11 cellular contexts compared by ENCODE assay signal in genomic region chr1:203380395-203381150, GRCh38. TPM values are rescaled to one million over a fixed set of nuclear protein-coding genes. Genes with fewer than 3 reads are reported as not detected.
DNase-seq lines count a peak whose midpoint lies in the region; ATAC-seq, FAIRE-seq and TF ChIP-seq lines count a peak whose summit lies in the region.
"Had no signal": no experiment of that assay in that cellular context is flagged by ENCODE, and none has a peak within 500 bp of the region (broad histone marks: within the 10 kb centered on the region; RNA-seq: fewer than 3 reads in every experiment).

No MANE protein-coding gene starts in this region.

- in situ Hi-C loops in GM12878 (cut with MboI): no loop called here
- in situ Hi-C loops in HAP-1 (cut with MboI; ENCODE audit: low sequenced_read_pairs): no loop called here

- 36% methylated on average over 3 of the region's 4 CpGs for WGBS in GM12878 (ENCODE audit: insufficient coverage, insufficient replicate concordance, low lambda C conversion rate, missing lambda C conversion rate)
- WGBS in spleen, 5 donors: 57 to 76% (median 65%) methylated on average over 4 of the region's 4 CpGs

- TF ChIP-seq CTCF in GM12878 (IDR thresholded peaks at IDR 0.05 in 2 of 3, conservative IDR thresholded peaks at IDR 0.05 in 1 of 3; ENCODE audit: control insufficient read depth in 2 of 3, extremely low read depth in 1 of 3, insufficient read depth in 1 of 3, low read depth in 3 of 3, low read length in 3 of 3) (no peak), spleen (IDR thresholded peaks at IDR 0.05 in 8 of 11, conservative IDR thresholded peaks at IDR 0.05 in 3 of 11) (no peak)

- no peak for TF ChIP-seq EP300 in GM12878 (IDR thresholded peaks at IDR 0.05; ENCODE audit: borderline replicate concordance in 1 of 2, control insufficient read depth in 1 of 2, low read depth in 2 of 2, low read length in 2 of 2)

- RAD21 ChIA-PET in GM12878 (lab: Charles Lee; ENCODE audit: unreplicated experiment): interaction anchor here (0.7 to 4.3 kb wide), 25 partner anchors 14 to 207 kb away, joined by 3 to 39 read pairs (median 5); no protein-coding TSS in a partner anchor

- H3K27me3 Mint-ChIP-seq in stimulated activated naive CD8-positive, alpha-beta T cell treated with anti-CD3 and anti-CD28 coated beads, Interleukin-15, amount 100 ng/mL, for 72 hours: peaks cover 27% of the 10 kb centered on the region

- peak overlapping the region; percentile 36 for H2AFZ ChIP-seq in GM12878 (ENCODE audit: control insufficient read depth, low read depth, low read length)

- H3K4me3 ChIP-seq in GM12878 (peak overlapping the region; percentile 50), spleen (peak overlapping the region in 1 of 8 donors; percentile 25), HAP-1 (no peak overlapping the region)
- H3K4me3 ChIP-seq: body of pancreas had no signal

- no peaks in the 10 kb centered on the region for H3K79me2 ChIP-seq in GM12878 (ENCODE audit: control insufficient read depth, insufficient read depth, low read length)

- no peaks in the 10 kb centered on the region for H3K36me3 ChIP-seq in GM12878 (ENCODE audit: control insufficient read depth in 2 of 2, insufficient read depth in 2 of 2, low read length in 1 of 2)
- no peaks in the 10 kb centered on the region for H3K36me3 ChIP-seq in spleen
- H3K36me3 ChIP-seq in HAP-1 (replicated peaks): no peaks in the 10 kb centered on the region

- DNase-seq in GM12878 (ENCODE audit: low read depth, low spot score) (peak; percentile 43), spleen (no peak), GM03348 (ENCODE audit: low spot score) (no peak), HAP-1 (ENCODE audit: low spot score in 2 of 2) (no peak)
- DNase-seq in stimulated activated naive CD8-positive, alpha-beta T cell treated with anti-CD3 and anti-CD28 coated beads, Interleukin-15, amount 100 ng/mL, for 72 hours: no peak
- DNase-seq: body of pancreas; CD4-positive, CD25-positive, alpha-beta regulatory T cell had no signal

- POLR2A ChIA-PET in GM12878 (lab: Charles Lee): interaction anchor here (0.6 to 2.2 kb wide), 17 partner anchors 13 to 94 kb away, joined by 3 to 26 read pairs (median 4); no protein-coding TSS in a partner anchor

- no peak for TF ChIP-seq RAD21 in GM12878 (IDR thresholded peaks at IDR 0.05; ENCODE audit: insufficient read depth, low read depth, low read length)

- H3K4me1 Mint-ChIP-seq in stimulated activated naive CD8-positive, alpha-beta T cell treated with anti-CD3 and anti-CD28 coated beads, Interleukin-15, amount 100 ng/mL, for 72 hours: peaks cover 11% of the 10 kb centered on the region
- H3K4me1 Mint-ChIP-seq: CD4-positive, CD25-positive, alpha-beta regulatory T cell had no signal

- H3K4me3 Mint-ChIP-seq in stimulated activated naive CD8-positive, alpha-beta T cell treated with anti-CD3 and anti-CD28 coated beads, Interleukin-15, amount 100 ng/mL, for 72 hours: no peak overlapping the region
- H3K4me3 Mint-ChIP-seq: CD4-positive, CD25-positive, alpha-beta regulatory T cell had no signal

- FAIRE-seq in GM12878 (lab: Jason Lieb, UNC): no peak

- peak; percentile 28 for ATAC-seq in GM18858 (IDR thresholded peaks at IDR 0.05; ENCODE audit: unreplicated experiment)
- peak; percentile 38 for ATAC-seq in HG02763 (IDR thresholded peaks at IDR 0.05; ENCODE audit: unreplicated experiment)
- ATAC-seq in GM12878: peak; percentile 86
- ATAC-seq in stimulated activated naive CD8-positive, alpha-beta T cell treated with anti-CD3 and anti-CD28 coated beads, Interleukin-15, amount 100 ng/mL, for 72 hours: no peak
- ATAC-seq in HG02571 (IDR thresholded peaks at IDR 0.05; ENCODE audit: unreplicated experiment): no peak
- ATAC-seq: body of pancreas had no signal

- H3K4me1 ChIP-seq in GM12878 (ENCODE audit: control insufficient read depth, insufficient read depth, low read length) (peaks cover 25% of the 10 kb centered on the region), spleen (peaks cover 17 to 40% (median 30%) of the 10 kb centered on the region in 6 donors), HAP-1 (no peaks in the 10 kb centered on the region)
- H3K4me1 ChIP-seq: body of pancreas had no signal

- BruUV-seq in GM12878 (replicated peaks; lab: Mats Ljungman, UMichigan): no TSS peak

- H3K9ac ChIP-seq in GM12878 (ENCODE audit: control insufficient read depth, insufficient read depth, low read length): peak overlapping the region; percentile 40
- H3K9ac ChIP-seq: KMS-11 had no signal

- H3K9me3 ChIP-seq in GM12878 (replicated peaks; ENCODE audit: control insufficient read depth, insufficient read depth, low read length) (no peaks in the 10 kb centered on the region; the same call in 1 of the 3 replicates), spleen (no peaks in the 10 kb centered on the region), HAP-1 (no peaks in the 10 kb centered on the region; the same call in 1 of the 2 replicates)
- H3K9me3 ChIP-seq: body of pancreas had no signal

- peak overlapping the region; percentile 83 for H3K4me2 ChIP-seq in GM12878 (ENCODE audit: control insufficient read depth, insufficient read depth)
- H3K4me2 ChIP-seq: KMS-11 had no signal

- peak overlapping the region in 1 of 2 donors; percentile 75 for H3K27ac Mint-ChIP-seq in stimulated activated naive CD8-positive, alpha-beta T cell treated with anti-CD3 and anti-CD28 coated beads, Interleukin-15, amount 100 ng/mL, for 72 hours

- intact Hi-C loops in GM12878 (cut with micrococcal nuclease; ENCODE audit: unreplicated experiment): loop anchor here (1.0 kb wide), 1 partner anchor 49 kb away; no protein-coding TSS in a partner anchor
- intact Hi-C loops in spleen (cut with DNase I; ENCODE audit: low total_unique reads): no loop called here

- SMC1A ChIA-PET in GM12878 (lab: Charles Lee; ENCODE audit: uncharacterized antibody, unreplicated experiment): interaction anchor here (0.7 to 3.4 kb wide), 27 partner anchors 11 to 154 kb away, joined by 3 to 45 read pairs (median 4); no protein-coding TSS in a partner anchor

- CTCF ChIA-PET in GM12878 (lab: Yijun Ruan, JAX): interaction anchor here (0.6 to 3.9 kb wide), 18 partner anchors 11 to 1944 kb away, joined by 3 to 20 read pairs (median 6); partner anchors contain the start of gene BTG2

- H4K20me1 ChIP-seq in GM12878 (ENCODE audit: control insufficient read depth, insufficient read depth): no peaks in the 10 kb centered on the region

- H3K27ac ChIP-seq in GM12878 (ENCODE audit: control insufficient read depth, insufficient read depth) (peak overlapping the region; percentile 81), spleen (peak overlapping the region in 7 of 8 donors; percentile 4 to 78 (median 59))
- H3K27ac ChIP-seq: body of pancreas, KMS-11 had no signal

- H3K27me3 ChIP-seq in GM12878 (replicated peaks in 1 of 2; ENCODE audit: control insufficient read depth in 2 of 2, insufficient read depth in 2 of 2, low read length in 1 of 2) (no peaks in the 10 kb centered on the region), spleen (replicated peaks in 1 of 7) (peaks cover 0 to 7% (median 0%) of the 10 kb centered on the region in 7 donors), HAP-1 (ENCODE audit: low read depth) (peaks cover 22% of the 10 kb centered on the region)
- H3K27me3 ChIP-seq: body of pancreas had no signal

- H3K9me3 Mint-ChIP-seq in stimulated activated naive CD8-positive, alpha-beta T cell treated with anti-CD3 and anti-CD28 coated beads, Interleukin-15, amount 100 ng/mL, for 72 hours: no peaks in the 10 kb centered on the region

- TF ChIP-seq POLR2A in GM12878 (IDR thresholded peaks at IDR 0.05; ENCODE audit: low read depth, low read length): no peak
- no peak for TF ChIP-seq POLR2A in spleen (IDR thresholded peaks at IDR 0.05)

TF ChIP-seq in GM12878, 131 proteins besides CTCF, POLR2A, EP300 and RAD21 (continues in another document):
- TF ChIP-seq FOXM1 (IDR thresholded peaks at IDR 0.05; ENCODE audit: low read depth, low read length) (0 out of 2 replicates have a peak, but pooled peaks have one; percentile 55), MEF2B (IDR thresholded peaks at IDR 0.05; ENCODE audit: partially characterized antibody, poor library complexity, severe bottlenecking) (peak; percentile 81), BHLHE40 (IDR thresholded peaks at IDR 0.05; ENCODE audit: borderline replicate concordance in 1 of 2, low read depth in 2 of 2, low read length in 1 of 2) (no peak), ZNF384 (IDR thresholded peaks at IDR 0.05; ENCODE audit: borderline replicate concordance, low read depth, low read length) (peak; percentile 93), SUZ12 (IDR thresholded peaks at IDR 0.05; ENCODE audit: unreplicated experiment) (no peak), SMARCA5 (IDR thresholded peaks at IDR 0.05) (peak; percentile 74), RCOR1 (conservative IDR thresholded peaks at IDR 0.05; ENCODE audit: low read depth, low read length) (no peak)
- TF ChIP-seq, protein P1, sequence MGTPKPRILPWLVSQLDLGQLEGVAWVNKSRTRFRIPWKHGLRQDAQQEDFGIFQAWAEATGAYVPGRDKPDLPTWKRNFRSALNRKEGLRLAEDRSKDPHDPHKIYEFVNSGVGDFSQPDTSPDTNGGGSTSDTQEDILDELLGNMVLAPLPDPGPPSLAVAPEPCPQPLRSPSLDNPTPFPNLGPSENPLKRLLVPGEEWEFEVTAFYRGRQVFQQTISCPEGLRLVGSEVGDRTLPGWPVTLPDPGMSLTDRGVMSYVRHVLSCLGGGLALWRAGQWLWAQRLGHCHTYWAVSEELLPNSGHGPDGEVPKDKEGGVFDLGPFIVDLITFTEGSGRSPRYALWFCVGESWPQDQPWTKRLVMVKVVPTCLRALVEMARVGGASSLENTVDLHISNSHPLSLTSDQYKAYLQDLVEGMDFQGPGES (IDR thresholded peaks at IDR 0.05): no peak

RNA-seq across cellular contexts. Expression of gene FMOD, which starts 29.7 kb away (rescaled TPM):
- 0.17 TPM in 1 of 2 replicates, not detected in the other for total RNA-seq in GM12878 (2013; cell fraction: nucleolus; rRNA removed)
- total RNA-seq in GM12878 (2014; rRNA removed): not detected in 2 replicates
- not detected in 2 replicates for total RNA-seq in GM12878 (2014; rRNA removed; fragmentation: Illumina TruSeq; extraction: Trizol)
- total RNA-seq in GM12878 (2021): 0.19 and 0.26 TPM in 2 replicates
- polyA plus RNA-seq in GM12878 (2011; ENCODE audit: low read depth): 0.08 TPM
- polyA plus RNA-seq in GM12878 (2011; rRNA removed): 0.11 and 0.27 TPM in 2 replicates
- polyA plus RNA-seq in GM12878 (2011; cell fraction: cytosol; rRNA removed): 0.13 and 0.15 TPM in 2 replicates
- polyA plus RNA-seq in GM12878 (2011; cell fraction: nucleus; rRNA removed): 0.06 and 0.07 TPM in 2 replicates
- polyA plus RNA-seq in GM12878 (2012): 0.07 TPM in 1 of 2 replicates, not detected in the other
- polyA plus RNA-seq in GM12878 (2014; fragmentation: Illumina TruSeq; extraction: Trizol): 0.03 TPM in 1 of 2 replicates, not detected in the other
- not detected for polyA plus RNA-seq in GM12878 (2014; fragmentation: Nextera tagmentation; extraction: Ambion mirVana)
- not detected in 2 replicates for polyA plus RNA-seq in GM12878 (2014; rRNA removed)
- not detected for polyA plus RNA-seq in GM12878 (2016; fragmentation: Nextera tagmentation; extraction: Ambion mirVana)
- polyA minus RNA-seq in GM12878 (2011; rRNA and poly(A)+ RNA removed): 0.10 TPM in 1 of 2 replicates, not detected in the other
- not detected in 2 replicates for polyA minus RNA-seq in GM12878 (2011; cell fraction: cytosol; rRNA and poly(A)+ RNA removed)
- 0.12 TPM in 1 of 2 replicates, not detected in the other for polyA minus RNA-seq in GM12878 (2011; cell fraction: nucleus; rRNA and poly(A)+ RNA removed)
- 10 to 100 TPM; 11.6 to 30.0 (median 21.1) TPM for total RNA-seq in spleen
- polyA plus RNA-seq in spleen: 1 to 10 TPM; 4.5 to 8.4 (median 4.9) TPM
- total RNA-seq: CD4-positive, CD25-positive, alpha-beta regulatory T cell had no signal
- polyA plus RNA-seq: CD4-positive, CD25-positive, alpha-beta regulatory T cell had no signal

Comparison
In these comparisons a context has a peak if more than half of its experiments do, and no peak if none do; other contexts are left out.
1. ATAC-seq: peak in GM18858 (single experiment), HG02763 (single experiment) and GM12878 (single experiment); none in stimulated activated naive CD8-positive, alpha-beta T cell treated with anti-CD3 and anti-CD28 coated beads, Interleukin-15, amount 100 ng/mL, for 72 hours (single experiment) and HG02571 (single experiment).
2. RNA of gene FMOD, which starts 29.7 kb away (total RNA-seq): 11.6 to 30.0 TPM in spleen; 0.17 to 0.26 TPM in GM12878; every median in the first group is over 10 times any median in the second.